17 cellular contexts compared by ENCODE assay signal in genomic region chr9:13688223-13688989, GRCh38.
DNase-seq lines count a peak whose midpoint lies in the region; ATAC-seq and TF ChIP-seq lines count a peak whose summit lies in the region.
"Had no signal": no experiment of that assay in that cellular context is flagged by ENCODE, and none has a peak within 500 bp of the region (broad histone marks: within the 10 kb centered on the region; RNA-seq: fewer than 3 reads in every experiment).

No MANE protein-coding gene starts in this region.

- H3K4me3 ChIP-seq in endodermal cell (ENCODE audit: low read length) (no peak overlapping the region), mucosa of descending colon (no peak overlapping the region)
- H3K4me3 ChIP-seq: BLaER1 treated with 17β-estradiol and CSF1 and Interleukin-3, amounts not matched to agents 10 nM and 100 nM; colonic mucosa; right lobe of liver had no signal

- H3K4me3 Mint-ChIP-seq in endodermal cell = no peak overlapping the region
- H3K4me3 Mint-ChIP-seq: activated naive CD4-positive, alpha-beta T cell treated with anti-CD3 and anti-CD28 coated beads, Interleukin-2, amount 50 U/mL, for 24 hours; naive thymus-derived CD4-positive, alpha-beta T cell; stimulated activated naive CD8-positive, alpha-beta T cell treated with anti-CD3 and anti-CD28 coated beads, Interleukin-15, Interleukin-2, amounts not matched to agents 100 ng/mL and 50 ng/mL, for 24 hours had no signal

- 48 to 58% methylated on average over 3 to 4 of the region's 4 CpGs for WGBS in endodermal cell (ENCODE audit: insufficient coverage in 1 of 2, insufficient read length in 1 of 2), 2 experiments

- peaks cover 13% of the 10 kb centered on the region for H3K9me3 Mint-ChIP-seq in endodermal cell

- no peaks in the 10 kb centered on the region for H3K4me1 ChIP-seq in endodermal cell (ENCODE audit: control insufficient read depth, insufficient read depth, low read length)
- no peaks in the 10 kb centered on the region for H3K4me1 ChIP-seq in mucosa of descending colon (ENCODE audit: low read depth)
- H3K4me1 ChIP-seq: colonic mucosa, right lobe of liver had no signal

- H3K36me3 ChIP-seq in endodermal cell (ENCODE audit: control insufficient read depth, insufficient read depth, low read length) = no peaks in the 10 kb centered on the region
- H3K36me3 ChIP-seq in mucosa of descending colon (ENCODE audit: low read depth) = no peaks in the 10 kb centered on the region
- H3K36me3 ChIP-seq: colonic mucosa, right lobe of liver had no signal

- peaks cover 11% of the 10 kb centered on the region for H3K4me1 Mint-ChIP-seq in endodermal cell
- H3K4me1 Mint-ChIP-seq: activated naive CD4-positive, alpha-beta T cell treated with anti-CD3 and anti-CD28 coated beads, Interleukin-2, amount 50 U/mL, for 24 hours; naive thymus-derived CD4-positive, alpha-beta T cell had no signal

- no peaks in the 10 kb centered on the region for H3K27me3 Mint-ChIP-seq in endodermal cell (ENCODE audit: insufficient read depth)
- H3K27me3 Mint-ChIP-seq: activated naive CD4-positive, alpha-beta T cell treated with anti-CD3 and anti-CD28 coated beads, Interleukin-2, amount 50 U/mL, for 24 hours; naive thymus-derived CD4-positive, alpha-beta T cell; stimulated activated naive CD8-positive, alpha-beta T cell treated with anti-CD3 and anti-CD28 coated beads, Interleukin-15, Interleukin-2, amounts not matched to agents 100 ng/mL and 50 ng/mL, for 24 hours had no signal

- intact Hi-C loops in mucosa of descending colon (cut with DNase I, micrococcal nuclease) = no loop called here

- peak overlapping the region; percentile 21 for H3K27ac ChIP-seq in endodermal cell (ENCODE audit: low read depth, low read length)
- H3K27ac ChIP-seq: BLaER1 treated with 17β-estradiol and CSF1 and Interleukin-3, amounts not matched to agents 10 nM and 100 nM; colonic mucosa; right lobe of liver had no signal

- H3K9me3 ChIP-seq in endodermal cell (ENCODE audit: control insufficient read depth, low read length) (peaks cover 9% of the 10 kb centered on the region), mucosa of descending colon (no peaks in the 10 kb centered on the region)
- H3K9me3 ChIP-seq: colonic mucosa, right lobe of liver had no signal

- peak; percentile 17 for DNase-seq in DMS153 treated with DMSO at 0.1 percent for 48 hours (lab: John Stamatoyannopoulos, UW; ENCODE audit: unreplicated experiment)
- DNase-seq in NCI-H446 (lab: John Stamatoyannopoulos, UW) = peak; percentile 99
- peak; percentile 72 for DNase-seq in endodermal cell
- peak; percentile 35 for DNase-seq in myocyte (ENCODE audit: low read depth)
- DNase-seq in effector CD4-positive, alpha-beta T cell = no peak
- no peak for DNase-seq in mucosa of descending colon
- DNase-seq in NK-92 (lab: John Stamatoyannopoulos, UW; ENCODE audit: unreplicated experiment) = no peak
- DNase-seq: colonic mucosa; GOT3; Kasumi-1; naive thymus-derived CD4-positive, alpha-beta T cell; NCI-H187 treated with DMSO at 0.1 percent for 48 hours; right lobe of liver had no signal

- H3K27ac Mint-ChIP-seq in endodermal cell = peak overlapping the region; percentile 67
- H3K27ac Mint-ChIP-seq: activated naive CD4-positive, alpha-beta T cell treated with anti-CD3 and anti-CD28 coated beads, Interleukin-2, amount 50 U/mL, for 24 hours; naive thymus-derived CD4-positive, alpha-beta T cell; stimulated activated naive CD8-positive, alpha-beta T cell treated with anti-CD3 and anti-CD28 coated beads, Interleukin-15, Interleukin-2, amounts not matched to agents 100 ng/mL and 50 ng/mL, for 24 hours had no signal

- ATAC-seq in HG02623 (IDR thresholded peaks at IDR 0.05; ENCODE audit: unreplicated experiment) (no peak), mucosa of descending colon (no peak)
- ATAC-seq: naive thymus-derived CD4-positive, alpha-beta T cell had no signal

- no peaks in the 10 kb centered on the region for H3K36me3 Mint-ChIP-seq in endodermal cell (ENCODE audit: low read depth)
- H3K36me3 Mint-ChIP-seq: activated naive CD4-positive, alpha-beta T cell treated with anti-CD3 and anti-CD28 coated beads, Interleukin-2, amount 50 U/mL, for 24 hours; naive thymus-derived CD4-positive, alpha-beta T cell had no signal

- no peaks in the 10 kb centered on the region for H3K27me3 ChIP-seq in endodermal cell (ENCODE audit: control insufficient read depth, insufficient read depth, low read length, poor library complexity, severe bottlenecking)
- H3K27me3 ChIP-seq: BLaER1 treated with 17β-estradiol and CSF1 and Interleukin-3, amounts not matched to agents 10 nM and 100 nM; colonic mucosa; right lobe of liver had no signal

- TF ChIP-seq CTCF in endodermal cell (conservative IDR thresholded peaks at IDR 0.05) = no peak
- no peak for TF ChIP-seq CTCF in mucosa of descending colon (IDR thresholded peaks at IDR 0.05)

- H3K9ac ChIP-seq in endodermal cell (ENCODE audit: extremely low read depth, low read length, poor library complexity, severe bottlenecking) = no peak overlapping the region
- H3K9ac ChIP-seq: BLaER1 treated with 17β-estradiol and CSF1 and Interleukin-3, amounts not matched to agents 10 nM and 100 nM had no signal

Comparison
In these comparisons a context has a peak if more than half of its experiments do, and no peak if none do; other contexts are left out.
1. DNase-seq: peak in DMS153 treated with DMSO at 0.1 percent for 48 hours (single experiment), NCI-H446 (2 of 2), endodermal cell (single experiment) and myocyte (single experiment); none in effector CD4-positive, alpha-beta T cell (single experiment), mucosa of descending colon (0 of 3) and NK-92 (single experiment).